Comparison of ENCODE assay signal across 8 cellular contexts in genomic region chr18:67677489-67677888, GRCh38.
"Had no signal": no experiment of that assay in that cellular context is flagged by ENCODE, and none has a peak within 500 bp of the region (broad histone marks: within the 10 kb centered on the region; RNA-seq: fewer than 3 reads in every experiment).

No MANE protein-coding gene starts in this region.

- H3K9me3 ChIP-seq: HAP-1 had no signal

- H3K4me2 ChIP-seq: GM23338 had no signal

- H3K36me3 ChIP-seq: HAP-1 had no signal

- H3K9ac ChIP-seq: GM23248 had no signal

- H2AFZ ChIP-seq: GM23248, GM23338 had no signal

- DNase-seq: GM23248, GOT3, H7, H9, HCEC 1CT, HFFc6 had no signal

- H3K4me3 ChIP-seq: GM23248, GM23338, HAP-1 had no signal

- H3K27ac ChIP-seq: GM23248 had no signal
